ENCODE assay signal across 1 cellular context in genomic region chr15:91857772-91858171, GRCh38.
A peak's percentile ranks its signal among the peaks of the same experiment; 100 is the strongest.
TF ChIP-seq lines count a peak whose summit lies in the region.

No MANE protein-coding gene starts in this region.

TF ChIP-seq in GM12878, 131 proteins besides CTCF, POLR2A, EP300 and RAD21 (continued from another document):
- peak; percentile 88 for TF ChIP-seq ATF7 (IDR thresholded peaks at IDR 0.05; ENCODE audit: low read depth)
- no peak for TF ChIP-seq EGR1 (IDR thresholded peaks at IDR 0.05; ENCODE audit: borderline replicate concordance in 1 of 2, low read depth in 2 of 2, low read length in 2 of 2)
- peak; percentile 75; the same call in 1 of the 2 replicates for TF ChIP-seq MEF2A (IDR thresholded peaks at IDR 0.05; ENCODE audit: insufficient read depth, low read depth, low read length)
- 0 out of 2 replicates have a peak, but pooled peaks have one; percentile 13 for TF ChIP-seq MXI1 (IDR thresholded peaks at IDR 0.05; ENCODE audit: low read depth, low read length)
- peak; percentile 93 for TF ChIP-seq RELB (IDR thresholded peaks at IDR 0.05; ENCODE audit: low read depth)
- peak; percentile 64; the same call in 1 of the 2 replicates for TF ChIP-seq ZNF24 (IDR thresholded peaks at IDR 0.05)
- TF ChIP-seq STAT3 (IDR thresholded peaks at IDR 0.05; ENCODE audit: low read depth, low read length), result peak; percentile 58; the same call in 1 of the 2 replicates
- no peak for TF ChIP-seq ZNF622 (IDR thresholded peaks at IDR 0.05)
- peak; percentile 94 for TF ChIP-seq MLLT1 (IDR thresholded peaks at IDR 0.05)
- TF ChIP-seq CREB1 (IDR thresholded peaks at IDR 0.05; ENCODE audit: low read depth), result no peak
- TF ChIP-seq BMI1 (IDR thresholded peaks at IDR 0.05; ENCODE audit: borderline replicate concordance), result peak; percentile 66; the same call in 1 of the 2 replicates
- TF ChIP-seq SMC3 (IDR thresholded peaks at IDR 0.05; ENCODE audit: borderline replicate concordance, low read length), result no peak
- peak; percentile 36 for TF ChIP-seq PKNOX1 (IDR thresholded peaks at IDR 0.05)
- 0 out of 2 replicates have a peak, but pooled peaks have one; percentile 50 for TF ChIP-seq MYB (IDR thresholded peaks at IDR 0.05; ENCODE audit: borderline replicate concordance, low read depth, low read length)
- peak; percentile 72 for TF ChIP-seq SKIL (IDR thresholded peaks at IDR 0.05; ENCODE audit: low read depth, poor library complexity, severe bottlenecking)
- TF ChIP-seq JUND (IDR thresholded peaks at IDR 0.05; ENCODE audit: low read depth, low read length), result peak; percentile 52; the same call in 1 of the 2 replicates
- 0 out of 2 replicates have a peak, but pooled peaks have one; percentile 29 for TF ChIP-seq GABPA (IDR thresholded peaks at IDR 0.05; ENCODE audit: low read depth)
- no peak for TF ChIP-seq ZNF592 (IDR thresholded peaks at IDR 0.05)
- TF ChIP-seq POU2F2 (IDR thresholded peaks at IDR 0.05; ENCODE audit: borderline replicate concordance, low read depth, low read length), result peak; percentile 62; the same call in 1 of the 3 replicates
- TF ChIP-seq DPF2 (IDR thresholded peaks at IDR 0.05), result 0 out of 2 replicates have a peak, but pooled peaks have one; percentile 62
- no peak for TF ChIP-seq PAX8 (IDR thresholded peaks at IDR 0.05)
- TF ChIP-seq PAX5 (IDR thresholded peaks at IDR 0.05; ENCODE audit: borderline replicate concordance, low read depth, low read length), result peak; percentile 81
- no peak for TF ChIP-seq NRF1 (conservative IDR thresholded peaks at IDR 0.05; ENCODE audit: low read depth, low read length)
- TF ChIP-seq IKZF1 (conservative IDR thresholded peaks at IDR 0.05), result peak; percentile 79
- no peak for TF ChIP-seq NR2C2 (IDR thresholded peaks at IDR 0.05; ENCODE audit: borderline replicate concordance, control insufficient read depth, insufficient read length, low read depth)
- peak; percentile 91 for TF ChIP-seq TBL1XR1 (IDR thresholded peaks at IDR 0.05; ENCODE audit: low read depth, low read length)
- TF ChIP-seq ATF2 (IDR thresholded peaks at IDR 0.05; ENCODE audit: low read length), result peak; percentile 67; the same call in 1 of the 2 replicates
- TF ChIP-seq MTA2 (IDR thresholded peaks at IDR 0.05; ENCODE audit: low read depth), result peak; percentile 98
- TF ChIP-seq NR2F1 (conservative IDR thresholded peaks at IDR 0.05), result peak; percentile 92
- TF ChIP-seq SREBF1 (IDR thresholded peaks at IDR 0.05; ENCODE audit: low read length), result peak; percentile 85; the same call in 1 of the 2 replicates
- TF ChIP-seq BCL11A (IDR thresholded peaks at IDR 0.05; ENCODE audit: low read depth, low read length), result peak; percentile 93
- TF ChIP-seq ZNF384 (IDR thresholded peaks at IDR 0.05; ENCODE audit: borderline replicate concordance, low read depth, low read length), result peak; percentile 87
- TF ChIP-seq E2F4 (IDR thresholded peaks at IDR 0.05; ENCODE audit: low read depth, low read length), result no peak
- TF ChIP-seq SREBF2 (IDR thresholded peaks at IDR 0.05; ENCODE audit: low read length), result no peak
- TF ChIP-seq NBN (IDR thresholded peaks at IDR 0.05), result peak; percentile 83; the same call in 1 of the 2 replicates
- TF ChIP-seq JUNB (IDR thresholded peaks at IDR 0.05), result peak; percentile 58
- TF ChIP-seq IRF5 (IDR thresholded peaks at IDR 0.05; ENCODE audit: borderline replicate concordance), result no peak
- peak; percentile 33; the same call in 1 of the 2 replicates for TF ChIP-seq TCF7 (IDR thresholded peaks at IDR 0.05; ENCODE audit: borderline replicate concordance)
- no peak for TF ChIP-seq IRF3 (IDR thresholded peaks at IDR 0.05)
- peak; percentile 49; the same call in 1 of the 2 replicates for TF ChIP-seq GATAD2B (conservative IDR thresholded peaks at IDR 0.05; ENCODE audit: low read depth)
- peak; percentile 99 for TF ChIP-seq ZNF217 (IDR thresholded peaks at IDR 0.05)
